8 cellular contexts compared by ENCODE assay signal in the genomic region with DNA sequence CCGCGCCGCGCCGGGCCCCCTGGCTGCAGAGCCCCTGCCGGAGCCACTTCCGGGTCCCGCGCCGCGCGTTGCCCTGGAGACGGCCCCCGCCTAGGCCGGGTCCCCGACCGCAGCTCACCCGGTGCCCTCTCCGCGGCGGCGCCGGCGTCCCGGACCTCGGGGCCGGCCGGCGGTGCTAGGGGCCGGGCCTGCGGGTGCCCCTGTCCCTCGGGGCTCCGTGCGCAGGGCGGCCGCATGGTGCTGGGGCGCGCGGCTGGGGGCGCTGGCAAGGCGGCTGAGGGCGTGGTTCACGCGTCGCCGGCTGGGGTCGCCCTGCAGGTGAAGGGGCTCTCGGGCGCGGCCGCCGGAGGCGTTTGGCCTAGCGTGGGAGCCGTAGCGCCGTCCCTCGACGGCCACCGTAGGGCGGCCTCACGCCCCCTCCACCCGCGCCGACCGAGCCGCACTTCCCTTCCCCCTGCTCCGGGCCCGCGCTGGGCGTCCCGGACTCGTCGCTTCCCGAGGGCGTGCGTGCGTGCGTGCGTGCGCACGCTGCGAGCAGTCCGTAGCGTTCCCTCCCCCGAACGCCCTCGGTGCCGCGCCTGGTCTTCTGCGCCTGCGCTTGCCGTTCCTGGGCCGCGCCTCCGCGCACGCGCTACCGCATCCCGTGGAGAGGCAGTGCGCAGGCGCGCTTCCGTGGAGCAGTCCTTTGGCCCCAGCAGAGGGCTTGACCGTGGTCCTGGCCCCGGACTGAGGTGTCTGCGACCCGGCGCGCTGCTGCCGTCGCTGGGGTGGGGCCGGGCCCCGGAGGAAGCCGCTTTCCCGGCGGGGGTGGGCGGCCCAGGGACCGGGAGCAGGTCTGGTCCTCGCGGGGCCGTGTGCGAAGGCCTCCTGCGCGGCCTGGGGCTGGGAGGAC.
A peak's percentile ranks its signal among the peaks of the same experiment; 100 is the strongest.
DNase-seq lines count a peak whose midpoint lies in the region; ATAC-seq lines count a peak whose summit lies in the region.

A gene with protein sequence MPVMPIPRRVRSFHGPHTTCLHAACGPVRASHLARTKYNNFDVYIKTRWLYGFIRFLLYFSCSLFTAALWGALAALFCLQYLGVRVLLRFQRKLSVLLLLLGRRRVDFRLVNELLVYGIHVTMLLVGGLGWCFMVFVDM (minus strand): TSS at position 509 of the 892 bp plus-strand sequence. CDS start 1,975 bp downstream, outside the sequence.

- H3K4me3 Mint-ChIP-seq in central memory CD8-positive, alpha-beta T cell, result peak within 1 kb of the TSS; percentile 78

- DNase-seq in AML-193 (lab: John Stamatoyannopoulos, UW) (peak; percentile 93 to 95), NCI-H446 treated with DMSO at 0.1 percent for 48 hours (lab: John Stamatoyannopoulos, UW) (peak; percentile 62), islet precursor cell (peak; percentile 97)
- peak; percentile 91 to 95 for DNase-seq in central memory CD8-positive, alpha-beta T cell (ENCODE audit: low spot score in 2 of 2)
- peak; percentile 96 for DNase-seq in stimulated activated CD4-positive, alpha-beta T cell treated with anti-CD3 and anti-CD28 coated beads, Interleukin-12 subunit alpha, Interleukin-12 subunit beta, amount 100 ng/mL, for 4 hours

- H3K9me3 Mint-ChIP-seq in central memory CD8-positive, alpha-beta T cell, result no peaks in the 10 kb centered on the region

- H3K36me3 Mint-ChIP-seq in central memory CD8-positive, alpha-beta T cell (ENCODE audit: insufficient read depth), result peaks cover 19% of the 10 kb centered on the region

- peak; percentile 82 for ATAC-seq in GM19043 (IDR thresholded peaks at IDR 0.05; ENCODE audit: low read depth, unreplicated experiment)
- ATAC-seq in HG03354 (IDR thresholded peaks at IDR 0.05; ENCODE audit: poor library complexity, severe bottlenecking, unreplicated experiment), result peak; percentile 73
- peak; percentile 91 for ATAC-seq in activated CD4-positive, CD25-positive, alpha-beta regulatory T cell treated with anti-CD3 and anti-CD28 coated beads, Interleukin-2, amount 50 U/mL, for 24 hours
- ATAC-seq in central memory CD8-positive, alpha-beta T cell (replicated peaks; ENCODE audit: extremely low read depth, poor library complexity, severe bottlenecking), result peak; percentile 92

- H3K4me1 Mint-ChIP-seq in central memory CD8-positive, alpha-beta T cell, result peaks cover 7% of the 10 kb centered on the region

- H3K27me3 Mint-ChIP-seq in central memory CD8-positive, alpha-beta T cell, result no peaks in the 10 kb centered on the region

- no peak within 1 kb of the TSS for H3K27ac Mint-ChIP-seq in central memory CD8-positive, alpha-beta T cell (ENCODE audit: low read depth)

Comparison
In these comparisons a context has a peak if more than half of its experiments do, and no peak if none do; other contexts are left out.
1. Peak in every context shown above with its lines: DNase-seq and ATAC-seq.